ENCODE assay signal across 32 cellular contexts in the genomic region with DNA sequence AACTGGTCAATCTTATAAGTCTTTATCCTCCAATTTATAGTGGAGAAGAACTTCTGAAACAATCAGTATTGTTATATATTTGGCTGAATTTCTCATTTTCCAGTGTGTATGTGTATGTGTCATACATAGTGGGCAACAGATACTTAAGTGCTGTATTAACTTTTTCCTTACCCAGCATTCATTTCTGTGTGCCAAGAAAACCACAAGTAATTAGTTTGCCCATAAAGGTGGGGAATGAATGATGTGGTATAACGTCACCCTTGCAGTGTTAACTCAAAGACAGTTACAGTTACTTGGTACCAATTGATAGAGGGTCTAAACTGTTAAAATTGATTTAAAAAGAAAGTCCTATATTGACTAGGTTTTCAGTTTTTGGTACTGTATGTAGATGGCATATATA. TPM values are rescaled to one million over a fixed set of nuclear protein-coding genes. Genes with fewer than 3 reads are reported as not detected.
DNase-seq lines count a peak whose midpoint lies in the region; ATAC-seq, FAIRE-seq and TF ChIP-seq lines count a peak whose summit lies in the region.
"Had no signal": no experiment of that assay in that cellular context is flagged by ENCODE, and none has a peak within 500 bp of the region (broad histone marks: within the 10 kb centered on the region; RNA-seq: fewer than 3 reads in every experiment).

No MANE protein-coding gene starts in this region.

- peaks cover 27% of the 10 kb centered on the region for H3K36me3 Mint-ChIP-seq in nephron (ENCODE audit: low read depth)

- H3K27ac ChIP-seq in heart right ventricle (peak overlapping the region in 2 of 10 donors; percentile 5 to 35), aorta (ENCODE audit: low read depth in 1 of 2, low read length in 2 of 2) (no peak overlapping the region)
- H3K27ac ChIP-seq: KMS-11, neutrophil, skin epidermis, suprapubic skin, vagina had no signal

- H3K27me3 ChIP-seq in heart right ventricle = no peaks in the 10 kb centered on the region
- no peaks in the 10 kb centered on the region for H3K27me3 ChIP-seq in aorta (ENCODE audit: control insufficient read depth in 1 of 2, insufficient read depth in 2 of 2, low read length in 1 of 2)
- H3K27me3 ChIP-seq: neutrophil, suprapubic skin, vagina had no signal

- TF ChIP-seq CTCF in heart right ventricle (IDR thresholded peaks at IDR 0.05) (no peak), nephron (IDR thresholded peaks at IDR 0.05; ENCODE audit: unreplicated experiment in 3 of 3) (no peak)

- 85 to 94% methylated on average over 1 of the region's 1 CpG for WGBS in heart right ventricle, 2 donors
- 6 to 7% methylated on average over 1 of the region's 1 CpG for WGBS in aorta, 2 donors

- H3K4me3 ChIP-seq in heart right ventricle = peak overlapping the region in 7 of 10 donors; percentile 23 to 43 (median 34)
- H3K4me3 ChIP-seq in aorta (ENCODE audit: low read length in 2 of 2) = peak overlapping the region; percentile 64 to 84
- H3K4me3 ChIP-seq: skin epidermis, suprapubic skin, vagina had no signal

- H3K4me1 ChIP-seq in heart right ventricle (peaks cover 0 to 18% (median 6%) of the 10 kb centered on the region in 9 donors), aorta (ENCODE audit: control insufficient read depth in 1 of 2, insufficient read depth in 2 of 2, low read length in 2 of 2) (peaks cover 2 to 6% of the 10 kb centered on the region in 2 donors)
- H3K4me1 ChIP-seq: Caco-2, prostate gland had no signal

- H3K9me3 Mint-ChIP-seq in nephron = peaks cover 12% of the 10 kb centered on the region

- H3K9me3 ChIP-seq in heart right ventricle (peaks cover 0 to 13% (median 0%) of the 10 kb centered on the region in 11 donors), aorta (ENCODE audit: control insufficient read depth, low read length) (no peaks in the 10 kb centered on the region)
- H3K9me3 ChIP-seq: Caco-2, neutrophil, prostate gland, suprapubic skin, vagina had no signal

- no peak for DNase-seq in heart right ventricle
- DNase-seq in Right ventricle myocardium superior = no peak
- DNase-seq in RCC 7860 (ENCODE audit: low spot score) = peak; percentile 29
- no peak for DNase-seq in aorta
- no peak for DNase-seq in HPDE6-E6E7 (ENCODE audit: extremely low spot score)
- no peak for DNase-seq in OCI-M1 (lab: John Stamatoyannopoulos, UW)
- no peak for DNase-seq in anterior cingulate cortex (lab: John Stamatoyannopoulos, UW)
- DNase-seq: activated CD4-positive, alpha-beta T cell treated with anti-CD3 and anti-CD28 coated beads, Interleukin-2, amount 50 U/mL, for 4 hours; activated gamma-delta T cell treated with Interleukin-2 at 50 U/mL for 16 hours; C1 segment of cervical spinal cord; Caco-2; cortex of kidney; endodermal cell; GOT3; kidney glomerular epithelial cell; NCI-H1048; NCI-H2029; NCI-H2227 treated with DMSO at 0.1 percent for 48 hours; stimulated activated CD4-positive, alpha-beta T cell treated with anti-CD3 and anti-CD28 coated beads, Interleukin-1b, Interleukin-23, amount 100 ng/mL, for 48 hours had no signal

- H3K36me3 ChIP-seq in heart right ventricle = peaks cover 0 to 12% (median 0%) of the 10 kb centered on the region in 9 donors
- no peaks in the 10 kb centered on the region for H3K36me3 ChIP-seq in aorta (ENCODE audit: control insufficient read depth in 1 of 2, insufficient read depth in 2 of 2, low read length in 1 of 2)
- H3K36me3 ChIP-seq: neutrophil, prostate gland, suprapubic skin, vagina had no signal

- ATAC-seq in heart right ventricle (no peak), Right ventricle myocardium superior (ENCODE audit: poor library complexity) (no peak), aorta (ENCODE audit: low FRiP score) (no peak)
- ATAC-seq: WTC11 had no signal

- peak overlapping the region; percentile 58 to 89 (median 86) for H3K4me3 Mint-ChIP-seq in nephron
- H3K4me3 Mint-ChIP-seq: endodermal cell, WTC11 had no signal

- intact Hi-C loops in heart right ventricle (cut with DNase I) (no loop called here), Right ventricle myocardium superior (cut with DNase I) (loop anchor here (10.0 kb wide), 1 partner anchor 58 kb away; no protein-coding TSS in a partner anchor), aorta (cut with DNase I) (loop anchor here in 1 of 2 donors (5.0 kb wide), 1 partner anchor 35 kb away; no protein-coding TSS in a partner anchor)

- FAIRE-seq in RCC 7860 (lab: Jason Lieb, UNC) = peak; percentile 86
- FAIRE-seq: GM12891, HTR-8/SVneo had no signal

- peaks cover 26% of the 10 kb centered on the region for H3K4me1 Mint-ChIP-seq in nephron
- H3K4me1 Mint-ChIP-seq: endodermal cell, WTC11 had no signal

- peak overlapping the region; percentile 84 to 95 (median 89) for H3K27ac Mint-ChIP-seq in nephron
- H3K27ac Mint-ChIP-seq: endodermal cell, WTC11 had no signal

- no peaks in the 10 kb centered on the region for H3K27me3 Mint-ChIP-seq in nephron (ENCODE audit: low read depth)

RNA-seq across cellular contexts. Expression of a gene that starts 2.0 kb away (rescaled TPM):
- total RNA-seq in heart right ventricle = 10 to 100 TPM in 7 of 10 donors, 1 to 10 TPM in 3; 2.2 to 25.9 (median 13.0) TPM
- 1 to 10 TPM; 3.5 to 4.2 TPM for polyA plus RNA-seq in heart right ventricle
- 10.0 TPM for total RNA-seq in Right ventricle myocardium superior
- 100 to 1,000 TPM; 175 to 318 TPM for total RNA-seq in aorta
- 100 to 1,000 TPM; 235 to 803 TPM for polyA plus RNA-seq in aorta
- total RNA-seq: Caco-2, endodermal cell, lung microvascular endothelial cell, myocyte, WTC11 had no signal

RNA-seq across cellular contexts. Expression of a gene that starts 21.9 kb away (rescaled TPM):
- 10 to 100 TPM in 1 of 10 donors, 1 to 10 TPM in 9; 2.5 to 11.4 (median 4.3) TPM for total RNA-seq in heart right ventricle
- 1 to 10 TPM; 2.1 to 2.6 TPM for polyA plus RNA-seq in heart right ventricle
- 4.2 TPM for total RNA-seq in Right ventricle myocardium superior
- total RNA-seq in aorta = 10 to 100 TPM; 36.4 to 43.3 TPM
- polyA plus RNA-seq in aorta = 100 to 1,000 TPM; 156 to 176 TPM
- total RNA-seq: Caco-2, endodermal cell, lung microvascular endothelial cell, myocyte, WTC11 had no signal
- polyA plus RNA-seq: AG04450 had no signal

Comparison
In these comparisons a context has a peak if more than half of its experiments do, and no peak if none do; other contexts are left out.
1. RNA of a gene that starts 2.0 kb away (total RNA-seq): 175 to 318 TPM in aorta; 2.2 to 25.9 TPM in heart right ventricle and 10.0 TPM in Right ventricle myocardium superior (single experiment); every median in the first group is over 4 times any median in the second.